In genomic region chr17:15436399-15437369, GRCh38 we compare ENCODE assay signal across 9 cellular contexts. TPM values are rescaled to one million over a fixed set of nuclear protein-coding genes. Genes with fewer than 3 reads are reported as not detected.
A peak's percentile ranks its signal among the peaks of the same experiment; 100 is the strongest.
DNase-seq lines count a peak whose midpoint lies in the region; ATAC-seq, FAIRE-seq and TF ChIP-seq lines count a peak whose summit lies in the region.
"Had no signal": no experiment of that assay in that cellular context is flagged by ENCODE, and none has a peak within 500 bp of the region (broad histone marks: within the 10 kb centered on the region; RNA-seq: fewer than 3 reads in every experiment).

No MANE protein-coding gene starts in this region.

- H4K20me1 ChIP-seq in GM23248 (ENCODE audit: insufficient read depth) (no peaks in the 10 kb centered on the region), OCI-LY3 (ENCODE audit: insufficient read depth, low read length) (no peaks in the 10 kb centered on the region), K562 (replicated peaks; ENCODE audit: control insufficient read depth, insufficient read depth, low read length) (no peaks in the 10 kb centered on the region)

- no peaks in the 10 kb centered on the region for H3K79me2 ChIP-seq in GM23248 (ENCODE audit: insufficient read depth)
- H3K79me2 ChIP-seq in OCI-LY3 (ENCODE audit: low read length) = no peaks in the 10 kb centered on the region
- H3K79me2 ChIP-seq in K562 (ENCODE audit: control insufficient read depth, insufficient read depth, low read length) = no peaks in the 10 kb centered on the region

- H3F3A ChIP-seq in GM23248 (ENCODE audit: insufficient read depth) = 0 out of 2 replicates have a peak, but pooled peaks cover 3% of the 10 kb centered on the region

- no TSS peak for BruUV-seq in K562 (replicated peaks; lab: Mats Ljungman, UMichigan)

- no peaks in the 10 kb centered on the region for H3K9me3 ChIP-seq in GM23248 (ENCODE audit: low read depth)
- no peaks in the 10 kb centered on the region for H3K9me3 ChIP-seq in OCI-LY3 (ENCODE audit: insufficient read depth, low read length)
- 0 out of 2 replicates have a peak, but pooled peaks cover 2% of the 10 kb centered on the region for H3K9me3 ChIP-seq in K562 (replicated peaks; ENCODE audit: control insufficient read depth, insufficient read depth, low read depth, low read length)

- no peaks in the 10 kb centered on the region for H3K9me3 Mint-ChIP-seq in immature natural killer cell

- intact Hi-C loops in K562 (cut with micrococcal nuclease) = no loop called here

- DNase-seq in AG09309 (ENCODE audit: low read depth) (no peak), GM23248 (peak; percentile 37), K562 (ENCODE audit: extremely low read depth in 1 of 4, low spot score in 3 of 4) (peak; percentile 44 to 63 (median 54)), immature natural killer cell (peak; percentile 19 to 42 (median 28)), dedifferentiated amniotic fluid mesenchymal stem cell (ENCODE audit: extremely low spot score) (no peak), KG1 (lab: John Stamatoyannopoulos, UW) (no peak)
- DNase-seq in stimulated activated naive CD8-positive, alpha-beta T cell treated with anti-CD3 and anti-CD28 coated beads, Interleukin-15, Interleukin-2, amounts not matched to agents 100 U/mL and 50 U/mL, for 24 hours = peak; percentile 19

- no peaks in the 10 kb centered on the region for H3K9me1 ChIP-seq in K562 (ENCODE audit: control insufficient read depth, insufficient read depth, low read length)

- H3K36me3 ChIP-seq in GM23248 (ENCODE audit: low read depth) = no peaks in the 10 kb centered on the region
- H3K36me3 ChIP-seq in OCI-LY3 (replicated peaks; ENCODE audit: low read depth, low read length) = peaks cover 8% of the 10 kb centered on the region
- peaks cover 5% of the 10 kb centered on the region; the same call in 2 of the 3 replicates for H3K36me3 ChIP-seq in K562 (ENCODE audit: control insufficient read depth, insufficient read depth, low read length)

- H3K27me3 ChIP-seq in GM23248 (replicated peaks; ENCODE audit: insufficient read depth) = no peaks in the 10 kb centered on the region
- H3K27me3 ChIP-seq in OCI-LY3 (ENCODE audit: low read depth, low read length) = no peaks in the 10 kb centered on the region
- H3K27me3 ChIP-seq in K562 (ENCODE audit: control insufficient read depth in 2 of 2, insufficient read depth in 2 of 2, low read length in 2 of 2) = no peaks in the 10 kb centered on the region

- H3K4me2 ChIP-seq in GM23248 (ENCODE audit: unreplicated experiment) = no peak overlapping the region
- H3K4me2 ChIP-seq in OCI-LY3 (ENCODE audit: low read length) = no peak overlapping the region
- H3K4me2 ChIP-seq in K562 (ENCODE audit: insufficient read depth, low read length) = no peak overlapping the region; the same call in 1 of the 2 replicates

- TF ChIP-seq CTCF in AG09309 (IDR thresholded peaks at IDR 0.05; ENCODE audit: control insufficient read depth, insufficient read depth, low read depth, low read length, missing control alignments) = peak; percentile 31
- TF ChIP-seq CTCF in OCI-LY3 (IDR thresholded peaks at IDR 0.05; ENCODE audit: low read depth, low read length) = peak; percentile 33
- TF ChIP-seq CTCF in K562 (IDR thresholded peaks at IDR 0.05 in 2 of 3, conservative IDR thresholded peaks at IDR 0.05 in 1 of 3; ENCODE audit: insufficient read depth in 2 of 3, low read depth in 1 of 3, low read length in 3 of 3) = peak; percentile 37 to 52 (median 49)

- peak; percentile 48; the same call in 2 of the 3 replicates for ATAC-seq in K562
- ATAC-seq in stimulated activated naive CD8-positive, alpha-beta T cell treated with anti-CD3 and anti-CD28 coated beads, Interleukin-15, Interleukin-2, amounts not matched to agents 100 U/mL and 50 U/mL, for 24 hours = no peak

- WGBS in GM23248 (ENCODE audit: low coverage in 1 of 2, low lambda C conversion rate in 2 of 2, missing lambda C conversion rate in 2 of 2), 2 experiments = 21 to 36% methylated on average over 3 of the region's 3 CpGs
- 100% methylated on average over 3 of the region's 3 CpGs for WGBS in K562 (ENCODE audit: insufficient coverage, low coverage, missing lambda C conversion rate)

- H2AFZ ChIP-seq in GM23248 (peak overlapping the region; percentile 47), OCI-LY3 (ENCODE audit: low read depth, low read length) (0 out of 2 replicates have a peak overlapping the region, but pooled peaks have one; percentile 45), K562 (ENCODE audit: low read depth, low read length) (peak overlapping the region; percentile 64; the same call in 1 of the 2 replicates)

- H3K4me1 ChIP-seq in GM23248 (ENCODE audit: insufficient read depth) = peaks cover 11% of the 10 kb centered on the region; the same call in 1 of the 2 replicates
- peaks cover 6% of the 10 kb centered on the region; the same call in 1 of the 2 replicates for H3K4me1 ChIP-seq in OCI-LY3 (ENCODE audit: low read length)
- peaks cover 0 to 10% of the 10 kb centered on the region in 2 experiments; a peak in 2 of 5 replicates for H3K4me1 ChIP-seq in K562 (replicated peaks in 1 of 2; ENCODE audit: control insufficient read depth in 2 of 2, insufficient read depth in 2 of 2, low read length in 2 of 2)

- no peak overlapping the region for H3K27ac ChIP-seq in GM23248
- H3K27ac ChIP-seq in OCI-LY3 (ENCODE audit: low read length) = no peak overlapping the region
- no peak overlapping the region for H3K27ac ChIP-seq in K562 (ENCODE audit: extremely low read depth, low read depth, low read length)

- no peak for TF ChIP-seq POLR2A in K562 (conservative IDR thresholded peaks at IDR 0.05)

- H3K4me3 ChIP-seq in AG09309 (ENCODE audit: control insufficient read depth, low read depth, low read length) = no peak overlapping the region
- no peak overlapping the region for H3K4me3 ChIP-seq in GM23248
- H3K4me3 ChIP-seq in OCI-LY3 (ENCODE audit: low read length) = no peak overlapping the region
- no peak overlapping the region for H3K4me3 ChIP-seq in K562

- no peak for TF ChIP-seq EP300 in K562 (IDR thresholded peaks at IDR 0.05; ENCODE audit: low read length)

- CTCF ChIA-PET in K562 (lab: Yijun Ruan, JAX; ENCODE audit: low intra/inter-chr PET ratio) = no interaction called here

- TF ChIP-seq RAD21 in K562 (CRISPR knock-in tag; conservative IDR thresholded peaks at IDR 0.05 in 1 of 2, IDR thresholded peaks at IDR 0.05 in 1 of 2) = peak in 1 of 2 experiments; percentile 47; a peak in 1 of 4 replicates

- H3K9me2 ChIP-seq in GM23248 (ENCODE audit: insufficient read depth) = no peaks in the 10 kb centered on the region

- peak overlapping the region; percentile 55 to 88 (median 72) for H3K27ac Mint-ChIP-seq in immature natural killer cell

- in situ Hi-C loops in GM23248 (cut with MboI) = loop anchor here (5.0 kb wide), 1 partner anchor 169 kb away; the partner anchor contains the start of gene PMP22
- in situ Hi-C loops in K562 (cut with MboI) = no loop called here

- peak overlapping the region in 4 of 5 donors; percentile 8 to 39 (median 22) for H3K4me3 Mint-ChIP-seq in immature natural killer cell

- POLR2A ChIA-PET in K562 (lab: Yijun Ruan, JAX) = interaction anchor here (0.6 kb wide), 1 partner anchor 11 kb away, joined by 3 read pairs; no protein-coding TSS in a partner anchor

- H3K4me1 Mint-ChIP-seq in immature natural killer cell = peaks cover 14 to 20% of the 10 kb centered on the region in 2 donors

- no peaks in the 10 kb centered on the region for H3K27me3 Mint-ChIP-seq in immature natural killer cell (ENCODE audit: low read depth in 3 of 3)

- peak; percentile 74 for FAIRE-seq in K562 (lab: Jason Lieb, UNC)
- FAIRE-seq: islet of Langerhans had no signal

- peaks cover 23 to 48% (median 46%) of the 10 kb centered on the region in 3 donors for H3K36me3 Mint-ChIP-seq in immature natural killer cell

- H3K9ac ChIP-seq in GM23248 (no peak overlapping the region), OCI-LY3 (ENCODE audit: low read length) (no peak overlapping the region), K562 (ENCODE audit: insufficient read depth in 1 of 2, low read depth in 2 of 2, low read length in 2 of 2) (no peak overlapping the region)

TF ChIP-seq in K562, 482 proteins besides CTCF, POLR2A, EP300 and RAD21 (continues in another document):
- peak; percentile 87 for TF ChIP-seq SPI1 (IDR thresholded peaks at IDR 0.05; ENCODE audit: borderline replicate concordance, low read depth, low read length)
- no peak for TF ChIP-seq ELF4 (CRISPR knock-in tag; IDR thresholded peaks at IDR 0.05)
- no peak for TF ChIP-seq HES1 (IDR thresholded peaks at IDR 0.05; ENCODE audit: low read depth)
- no peak for TF ChIP-seq CBX8 (IDR thresholded peaks at IDR 0.05; ENCODE audit: borderline replicate concordance, extremely low read depth, low read depth, low read length, poor library complexity, severe bottlenecking)
- TF ChIP-seq ELF1 (tag; IDR thresholded peaks at IDR 0.05) = peak; percentile 87
- TF ChIP-seq NFIC (IDR thresholded peaks at IDR 0.05) = peak; percentile 74
- TF ChIP-seq ZNF41 (CRISPR knock-in tag; conservative IDR thresholded peaks at IDR 0.05) = no peak

RNA-seq across cellular contexts. Expression of gene CDRT4, which starts 30.7 kb away (rescaled TPM):
- total RNA-seq in GM23248 (2014; rRNA removed; shearing (Covaris generic)) = 3.8 and 23.3 TPM in 2 replicates
- polyA plus RNA-seq in GM23248 (2016; fragmentation: Nextera tagmentation; extraction: Ambion mirVana) (3.0 and 4.1 TPM in 2 replicates), K562 (2011; rRNA removed) (2.5 and 2.7 TPM in 2 replicates), K562 (2014; fragmentation: Illumina TruSeq; extraction: Trizol) (4.2 and 4.5 TPM in 2 replicates), K562 (2014; fragmentation: Nextera tagmentation; extraction: Ambion mirVana) (1 to 10 TPM; 1.9 to 3.7 TPM), K562 (2014; rRNA removed) (6.2 and 6.4 TPM in 2 replicates), immature natural killer cell (1 to 10 TPM in 1 of 3 donors, under 1 TPM in 1, not detected in 1; 0.69 to 5.1 TPM)
- total RNA-seq in K562 (2011; cell fraction: chromatin; rRNA removed; ENCODE audit: low replicate concordance) = 29.2 and 45.9 TPM in 2 replicates
- total RNA-seq in K562 (2011; cell fraction: nucleolus; rRNA removed) = 13.7 and 20.7 TPM in 2 replicates
- 32.9 and 47.6 TPM in 2 replicates for total RNA-seq in K562 (2011; cell fraction: nucleoplasm; rRNA removed)
- total RNA-seq in K562 (2014; rRNA removed) (3.5 and 4.4 TPM in 2 replicates), K562 (2014; rRNA removed; fragmentation: Illumina TruSeq; extraction: Trizol) (4.2 and 7.3 TPM in 2 replicates), K562 (2015; rRNA removed; fragmentation: Illumina TruSeq; extraction: Trizol) (1.5 and 1.7 TPM in 2 replicates), K562 (2021) (3.0 and 3.1 TPM in 2 replicates)
- 2.1 TPM in 2 replicates for polyA plus RNA-seq in K562 (2011; cell fraction: cytosol; rRNA removed)
- 27.3 and 29.6 TPM in 2 replicates for polyA plus RNA-seq in K562 (2011; cell fraction: nucleus; rRNA removed)
- polyA plus RNA-seq in K562 (2012) = 0.92 and 12.4 TPM in 2 replicates
- polyA minus RNA-seq in K562 (2011; rRNA and poly(A)+ RNA removed) = 5.4 and 5.6 TPM in 2 replicates
- polyA minus RNA-seq in K562 (2011; cell fraction: cytosol; rRNA and poly(A)+ RNA removed) = not detected in 2 replicates
- polyA minus RNA-seq in K562 (2011; cell fraction: nucleus; rRNA and poly(A)+ RNA removed) = 6.3 and 8.4 TPM in 2 replicates

Comparison
In these comparisons a context has a peak if more than half of its experiments do, and no peak if none do; other contexts are left out.
1. DNase-seq: peak in GM23248 (single experiment), K562 (4 of 4), immature natural killer cell (3 of 3) and stimulated activated naive CD8-positive, alpha-beta T cell treated with anti-CD3 and anti-CD28 coated beads, Interleukin-15, Interleukin-2, amounts not matched to agents 100 U/mL and 50 U/mL, for 24 hours (single experiment); none in AG09309 (single experiment), dedifferentiated amniotic fluid mesenchymal stem cell (single experiment) and KG1 (single experiment).
2. Peak in every context shown above with its lines, with median percentiles within 50 percentile points of each other: CTCF ChIP-seq and H2AFZ ChIP-seq.